In genomic region chr17:55286681-55287589, GRCh38 we compare ENCODE assay signal across 12 cellular contexts. TPM values are rescaled to one million over a fixed set of nuclear protein-coding genes. Genes with fewer than 3 reads are reported as not detected.
A peak's percentile ranks its signal among the peaks of the same experiment; 100 is the strongest.
DNase-seq lines count a peak whose midpoint lies in the region; ATAC-seq and TF ChIP-seq lines count a peak whose summit lies in the region.
"Had no signal": no experiment of that assay in that cellular context is flagged by ENCODE, and none has a peak within 500 bp of the region (broad histone marks: within the 10 kb centered on the region; RNA-seq: fewer than 3 reads in every experiment).

No MANE protein-coding gene starts in this region.

- H3K36me3 ChIP-seq in esophagus squamous epithelium: peaks cover 0 to 43% (median 0%) of the 10 kb centered on the region in 3 donors
- H3K36me3 ChIP-seq in muscle layer of duodenum (ENCODE audit: control insufficient read depth in 1 of 2, insufficient read depth in 2 of 2, low read length in 2 of 2): no peaks in the 10 kb centered on the region
- H3K36me3 ChIP-seq: BLaER1 had no signal

- H3K27ac ChIP-seq in RWPE1 (no peak overlapping the region), esophagus squamous epithelium (peak overlapping the region; percentile 66 to 93 (median 87)), muscle layer of duodenum (ENCODE audit: low read length) (peak overlapping the region; percentile 87)
- H3K27ac ChIP-seq: BLaER1 had no signal

- H3K27me3 ChIP-seq in esophagus squamous epithelium (no peaks in the 10 kb centered on the region), muscle layer of duodenum (ENCODE audit: low read depth, low read length) (no peaks in the 10 kb centered on the region)
- H3K27me3 ChIP-seq: BLaER1 had no signal

- CTCF ChIA-PET in RWPE1 (lab: Yijun Ruan, JAX): no interaction called here

- TF ChIP-seq CTCF in RWPE1 (conservative IDR thresholded peaks at IDR 0.05; ENCODE audit: low read depth) (no peak), esophagus squamous epithelium (IDR thresholded peaks at IDR 0.05) (no peak)

- no peak for TF ChIP-seq POLR2A in esophagus squamous epithelium (IDR thresholded peaks at IDR 0.05)

- DNase-seq in Daoy (ENCODE audit: low read depth) (peak; percentile 19), RWPE1 (ENCODE audit: low spot score) (peak; percentile 64), esophagus squamous epithelium (lab: John Stamatoyannopoulos, UW) (no peak), SW 1271 (lab: John Stamatoyannopoulos, UW) (no peak), NCI-H345 treated with DMSO at 0.1 percent for 48 hours (lab: John Stamatoyannopoulos, UW; ENCODE audit: unreplicated experiment) (no peak)
- DNase-seq: activated naive CD4-positive, alpha-beta T cell treated with anti-CD3 and anti-CD28 coated beads, Interleukin-2, amount 10 ng/mL, durations not matched to agents 7 days and 5 days; mesendoderm; NCI-H1092 had no signal

- no peak overlapping the region for H3K4me3 ChIP-seq in esophagus squamous epithelium
- no peak overlapping the region for H3K4me3 ChIP-seq in muscle layer of duodenum (ENCODE audit: low read depth in 1 of 2, low read length in 2 of 2)
- H3K4me3 ChIP-seq: BLaER1 had no signal

- H3K9me3 ChIP-seq in esophagus squamous epithelium: no peaks in the 10 kb centered on the region
- no peaks in the 10 kb centered on the region for H3K9me3 ChIP-seq in muscle layer of duodenum (ENCODE audit: control insufficient read depth in 1 of 2, low read length in 2 of 2)

- intact Hi-C loops in esophagus squamous epithelium (cut with DNase I): no loop called here

- no peak for ATAC-seq in HG03342 (IDR thresholded peaks at IDR 0.05; ENCODE audit: unreplicated experiment)
- ATAC-seq in GM19023 (IDR thresholded peaks at IDR 0.05; ENCODE audit: unreplicated experiment): no peak

- POLR2A ChIA-PET in RWPE1 (lab: Yijun Ruan, JAX; ENCODE audit: low non-redundant PET): no interaction called here

- H3K4me1 ChIP-seq in esophagus squamous epithelium: peaks cover 22 to 89% (median 51%) of the 10 kb centered on the region in 3 donors
- H3K4me1 ChIP-seq in muscle layer of duodenum (ENCODE audit: control insufficient read depth in 1 of 2, insufficient read depth in 2 of 2, low read length in 2 of 2): peaks cover 27 to 56% of the 10 kb centered on the region in 2 donors
- H3K4me1 ChIP-seq: BLaER1 had no signal

- 55 to 74% methylated on average over 3 of the region's 3 CpGs for WGBS in esophagus squamous epithelium, 2 donors

RNA-seq across cellular contexts. Expression of gene HLF, which starts 22.2 kb away (rescaled TPM):
- total RNA-seq in Daoy (2014; rRNA removed; shearing (Covaris generic)): 0.57 and 0.80 TPM in 2 replicates
- total RNA-seq in esophagus squamous epithelium: 10 to 100 TPM in 3 of 4 donors, 1 to 10 TPM in 1; 7.7 to 55.1 (median 22.8) TPM

Comparison
In these comparisons a context has a peak if more than half of its experiments do, and no peak if none do; other contexts are left out.
1. DNase-seq: peak in Daoy (single experiment) and RWPE1 (single experiment); none in esophagus squamous epithelium (single experiment), SW 1271 (0 of 2) and NCI-H345 treated with DMSO at 0.1 percent for 48 hours (single experiment).